In the genomic region with DNA sequence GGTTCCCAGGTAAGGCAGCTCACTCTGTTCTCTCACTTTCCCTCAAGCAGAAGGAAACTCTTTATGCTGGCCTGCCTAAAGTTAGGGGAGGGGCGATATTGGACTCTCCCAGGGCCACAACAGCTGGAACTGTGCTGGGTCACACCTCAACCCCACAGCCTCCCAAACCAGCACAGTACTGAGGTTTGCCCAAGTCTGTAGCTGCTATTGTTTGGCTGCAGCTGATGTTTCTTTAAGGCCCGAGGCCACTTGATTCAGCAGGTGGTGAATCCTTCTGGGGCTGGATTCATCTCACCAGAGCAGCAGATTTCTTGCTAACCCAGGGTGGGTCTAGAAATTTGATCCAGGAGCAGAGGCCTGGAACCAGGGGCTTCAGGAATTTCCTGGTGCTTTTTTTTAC, we compare ENCODE assay signal across 22 cellular contexts.
"Had no signal": no experiment of that assay in that cellular context is flagged by ENCODE, and none has a peak within 500 bp of the region (broad histone marks: within the 10 kb centered on the region; RNA-seq: fewer than 3 reads in every experiment).

No MANE protein-coding gene starts in this region.

- H3K9me3 ChIP-seq: gastroesophageal sphincter, lower lobe of right lung, right atrium auricular region, testis, transverse colon had no signal

- H3K27me3 Mint-ChIP-seq: central memory CD8-positive, alpha-beta T cell; effector memory CD8-positive, alpha-beta T cell had no signal

- H3K4me1 Mint-ChIP-seq: central memory CD8-positive, alpha-beta T cell had no signal

- H3K27me3 ChIP-seq: left lung, right atrium auricular region, testis, transverse colon had no signal

- ATAC-seq: activated naive CD4-positive, alpha-beta T cell treated with anti-CD3 and anti-CD28 coated beads, Interleukin-2, amount 50 U/mL, for 72 hours; activated T-cell treated with anti-CD3 and anti-CD28 coated beads, Interleukin-2, amount 50 U/mL, for 72 hours; effector memory CD8-positive, alpha-beta T cell; gastroesophageal sphincter; left lung; lower lobe of right lung had no signal

- H3K36me3 Mint-ChIP-seq: activated naive CD4-positive, alpha-beta T cell treated with anti-CD3 and anti-CD28 coated beads, Interleukin-2, amount 50 U/mL, for 72 hours had no signal

- H3K4me3 Mint-ChIP-seq: activated T-cell treated with anti-CD3 and anti-CD28 coated beads, Interleukin-2, amount 50 U/mL, for 72 hours; central memory CD8-positive, alpha-beta T cell; effector memory CD8-positive, alpha-beta T cell had no signal

- DNase-seq: activated CD4-positive, alpha-beta T cell treated with anti-CD3 and anti-CD28 coated beads for 4 hours; activated CD4-positive, alpha-beta T cell treated with anti-CD3 and anti-CD28 coated beads, Interleukin-2, amount 50 U/mL, for 4 hours; activated naive CD4-positive, alpha-beta T cell; activated T-cell treated with anti-CD3 and anti-CD28 coated beads for 4 hours; activated T-cell treated with anti-CD3 and anti-CD28 coated beads, Interleukin-2, amount 50 U/mL, for 72 hours; anterior cingulate cortex; dorsolateral prefrontal cortex; effector memory CD8-positive, alpha-beta T cell; head of caudate nucleus; hippocampal formation; left lung; lower lobe of right lung; mesenchymal stem cell; stimulated activated CD4-positive, alpha-beta T cell treated with anti-CD3 and anti-CD28 coated beads, Interleukin-15, amount 100 ng/mL, for 24 hours; stimulated activated CD4-positive, alpha-beta T cell treated with anti-CD3 and anti-CD28 coated beads, Interleukin-2, amount 100 ng/mL, for 24 hours; stimulated activated naive CD4-positive, alpha-beta T cell treated with Interleukin-2 at 50 U/mL for 16 hours; testis; transverse colon had no signal

- H3K27ac Mint-ChIP-seq: activated naive CD4-positive, alpha-beta T cell treated with anti-CD3 and anti-CD28 coated beads, Interleukin-2, amount 50 U/mL, for 72 hours; activated T-cell treated with anti-CD3 and anti-CD28 coated beads, Interleukin-2, amount 50 U/mL, for 72 hours; effector memory CD8-positive, alpha-beta T cell had no signal

- H3K36me3 ChIP-seq: gastroesophageal sphincter, left lung, lower lobe of right lung, right atrium auricular region, transverse colon had no signal

- H3K4me1 ChIP-seq: gastroesophageal sphincter, left lung, lower lobe of right lung, right atrium auricular region, testis, transverse colon had no signal

- H3K4me3 ChIP-seq: dorsolateral prefrontal cortex, gastroesophageal sphincter, left lung, lower lobe of right lung, right atrium auricular region, testis, transverse colon had no signal

- H3K27ac ChIP-seq: dorsolateral prefrontal cortex, gastroesophageal sphincter, left lung, lower lobe of right lung, right atrium auricular region, testis, transverse colon had no signal
